In the genomic region with DNA sequence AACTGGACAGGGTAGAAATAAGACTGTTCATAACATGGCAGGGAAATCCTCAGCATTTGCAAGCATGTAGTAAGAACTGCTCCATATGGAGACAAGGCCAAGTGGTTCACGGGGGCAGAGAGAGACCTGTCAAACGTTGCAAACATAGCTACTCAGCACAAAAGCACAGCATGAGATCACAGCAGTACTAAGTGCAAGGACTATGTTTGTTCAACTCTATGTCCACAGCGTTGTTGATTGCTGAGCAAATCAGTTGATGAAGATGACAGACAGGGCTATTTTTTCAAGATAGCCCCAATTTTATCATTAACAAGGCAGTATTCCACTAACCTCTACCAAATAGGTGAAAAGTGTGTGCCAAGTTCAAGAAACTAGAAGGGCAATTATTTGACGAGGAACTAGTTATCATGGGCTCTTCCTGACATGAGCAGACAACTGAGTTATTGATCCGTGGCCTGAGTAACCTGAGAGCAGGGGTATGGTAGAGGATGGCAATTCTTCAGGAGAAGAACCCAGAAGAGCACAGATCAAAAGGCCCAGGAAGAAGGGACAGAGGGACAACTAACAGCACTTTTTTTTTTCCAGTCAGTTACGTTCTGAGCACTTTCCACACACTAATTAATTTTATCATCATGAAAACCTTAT, we compare ENCODE assay signal across 1 cellular context.
TF ChIP-seq lines count a peak whose summit lies in the region.

No MANE protein-coding gene starts in this region.

TF ChIP-seq in HepG2, 621 proteins besides CTCF, POLR2A, EP300 and RAD21 (continued from another document and continues in another):
- TF ChIP-seq, protein P1, sequence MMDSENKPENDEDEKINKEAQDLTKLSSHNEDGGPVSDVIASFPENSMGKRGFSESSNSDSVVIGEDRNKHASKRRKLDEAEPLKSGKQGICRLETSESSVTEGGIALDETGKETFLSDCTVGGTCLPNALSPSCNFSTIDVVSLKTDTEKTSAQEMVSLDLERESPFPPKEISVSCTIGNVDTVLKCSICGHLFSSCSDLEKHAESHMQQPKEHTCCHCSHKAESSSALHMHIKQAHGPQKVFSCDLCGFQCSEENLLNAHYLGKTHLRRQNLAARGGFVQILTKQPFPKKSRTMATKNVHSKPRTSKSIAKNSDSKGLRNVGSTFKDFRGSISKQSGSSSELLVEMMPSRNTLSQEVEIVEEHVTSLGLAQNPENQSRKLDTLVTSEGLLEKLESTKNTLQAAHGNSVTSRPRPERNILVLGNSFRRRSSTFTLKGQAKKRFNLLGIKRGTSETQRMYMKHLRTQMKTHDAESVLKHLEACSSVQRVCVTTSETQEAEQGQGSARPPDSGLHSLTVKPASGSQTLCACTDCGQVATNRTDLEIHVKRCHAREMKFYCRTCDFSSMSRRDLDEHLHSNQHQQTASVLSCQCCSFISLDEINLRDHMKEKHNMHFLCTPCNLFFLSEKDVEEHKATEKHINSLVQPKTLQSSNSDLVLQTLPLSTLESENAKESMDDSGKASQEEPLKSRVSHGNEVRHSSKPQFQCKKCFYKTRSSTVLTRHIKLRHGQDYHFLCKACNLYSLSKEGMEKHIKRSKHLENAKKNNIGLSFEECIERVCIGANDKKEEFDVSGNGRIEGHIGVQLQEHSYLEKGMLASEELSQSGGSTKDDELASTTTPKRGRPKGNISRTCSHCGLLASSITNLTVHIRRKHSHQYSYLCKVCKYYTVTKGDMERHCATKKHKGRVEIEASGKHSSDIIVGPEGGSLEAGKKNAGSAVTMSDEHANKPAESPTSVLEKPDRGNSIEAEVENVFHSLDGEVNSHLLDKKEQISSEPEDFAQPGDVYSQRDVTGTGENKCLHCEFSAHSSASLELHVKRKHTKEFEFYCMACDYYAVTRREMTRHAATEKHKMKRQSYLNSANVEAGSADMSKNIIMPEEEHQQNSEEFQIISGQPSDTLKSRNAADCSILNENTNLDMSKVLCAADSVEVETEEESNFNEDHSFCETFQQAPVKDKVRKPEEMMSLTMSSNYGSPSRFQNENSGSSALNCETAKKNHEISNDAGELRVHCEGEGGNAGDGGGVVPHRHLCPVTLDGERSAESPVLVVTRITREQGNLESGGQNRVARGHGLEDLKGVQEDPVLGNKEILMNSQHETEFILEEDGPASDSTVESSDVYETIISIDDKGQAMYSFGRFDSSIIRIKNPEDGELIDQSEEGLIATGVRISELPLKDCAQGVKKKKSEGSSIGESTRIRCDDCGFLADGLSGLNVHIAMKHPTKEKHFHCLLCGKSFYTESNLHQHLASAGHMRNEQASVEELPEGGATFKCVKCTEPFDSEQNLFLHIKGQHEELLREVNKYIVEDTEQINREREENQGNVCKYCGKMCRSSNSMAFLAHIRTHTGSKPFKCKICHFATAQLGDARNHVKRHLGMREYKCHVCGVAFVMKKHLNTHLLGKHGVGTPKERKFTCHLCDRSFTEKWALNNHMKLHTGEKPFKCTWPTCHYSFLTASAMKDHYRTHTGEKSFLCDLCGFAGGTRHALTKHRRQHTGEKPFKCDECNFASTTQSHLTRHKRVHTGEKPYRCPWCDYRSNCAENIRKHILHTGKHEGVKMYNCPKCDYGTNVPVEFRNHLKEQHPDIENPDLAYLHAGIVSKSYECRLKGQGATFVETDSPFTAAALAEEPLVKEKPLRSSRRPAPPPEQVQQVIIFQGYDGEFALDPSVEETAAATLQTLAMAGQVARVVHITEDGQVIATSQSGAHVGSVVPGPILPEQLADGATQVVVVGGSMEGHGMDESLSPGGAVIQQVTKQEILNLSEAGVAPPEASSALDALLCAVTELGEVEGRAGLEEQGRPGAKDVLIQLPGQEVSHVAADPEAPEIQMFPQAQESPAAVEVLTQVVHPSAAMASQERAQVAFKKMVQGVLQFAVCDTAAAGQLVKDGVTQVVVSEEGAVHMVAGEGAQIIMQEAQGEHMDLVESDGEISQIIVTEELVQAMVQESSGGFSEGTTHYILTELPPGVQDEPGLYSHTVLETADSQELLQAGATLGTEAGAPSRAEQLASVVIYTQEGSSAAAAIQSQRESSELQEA (CRISPR knock-in tag; IDR thresholded peaks at IDR 0.05; ENCODE audit: not compliant biosample characterization) = no peak
- no peak for TF ChIP-seq ZNF710 (CRISPR knock-in tag; IDR thresholded peaks at IDR 0.05; ENCODE audit: borderline replicate concordance)
- TF ChIP-seq XRCC5 (optimal IDR thresholded peaks at IDR 0.05; ENCODE audit: low read length) = no peak
- TF ChIP-seq, protein P2, sequence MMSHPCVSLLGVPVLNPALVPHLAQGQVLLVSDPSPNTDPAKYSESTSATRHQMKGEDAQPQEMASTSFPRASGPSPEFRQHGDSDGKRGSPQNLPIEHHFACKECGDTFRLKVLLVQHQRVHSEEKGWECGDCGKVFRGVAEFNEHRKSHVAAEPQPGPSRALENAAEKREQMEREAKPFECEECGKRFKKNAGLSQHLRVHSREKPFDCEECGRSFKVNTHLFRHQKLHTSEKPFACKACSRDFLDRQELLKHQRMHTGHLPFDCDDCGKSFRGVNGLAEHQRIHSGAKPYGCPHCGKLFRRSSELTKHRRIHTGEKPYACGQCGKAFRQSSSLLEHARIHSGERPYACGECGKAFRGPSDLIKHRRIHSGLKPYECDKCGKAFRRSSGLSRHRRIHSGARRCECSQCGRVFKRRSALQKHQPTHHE (CRISPR knock-in tag; IDR thresholded peaks at IDR 0.05; ENCODE audit: borderline replicate concordance) = no peak
- TF ChIP-seq ATF7 (IDR thresholded peaks at IDR 0.05) = peak; percentile 42; the same call in 1 of the 2 replicates
- TF ChIP-seq ATF7 (CRISPR knock-in tag; IDR thresholded peaks at IDR 0.05) = peak; percentile 48; the same call in 1 of the 2 replicates
- TF ChIP-seq ZNF101 (CRISPR knock-in tag; IDR thresholded peaks at IDR 0.05; ENCODE audit: borderline replicate concordance, low read depth) = no peak
- TF ChIP-seq FOXJ3 (CRISPR knock-in tag; IDR thresholded peaks at IDR 0.05; ENCODE audit: borderline replicate concordance) = peak; percentile 56; the same call in 1 of the 2 replicates
- TF ChIP-seq ZNF430 (CRISPR knock-in tag; IDR thresholded peaks at IDR 0.05) = no peak
- TF ChIP-seq, protein P3, sequence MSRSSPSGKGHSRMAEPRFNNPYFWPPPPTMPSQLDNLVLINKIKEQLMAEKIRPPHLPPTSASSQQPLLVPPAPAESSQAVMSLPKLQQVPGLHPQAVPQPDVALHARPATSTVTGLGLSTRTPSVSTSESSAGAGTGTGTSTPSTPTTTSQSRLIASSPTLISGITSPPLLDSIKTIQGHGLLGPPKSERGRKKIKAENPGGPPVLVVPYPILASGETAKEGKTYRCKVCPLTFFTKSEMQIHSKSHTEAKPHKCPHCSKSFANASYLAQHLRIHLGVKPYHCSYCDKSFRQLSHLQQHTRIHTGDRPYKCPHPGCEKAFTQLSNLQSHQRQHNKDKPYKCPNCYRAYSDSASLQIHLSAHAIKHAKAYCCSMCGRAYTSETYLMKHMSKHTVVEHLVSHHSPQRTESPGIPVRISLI (CRISPR knock-in tag; IDR thresholded peaks at IDR 0.05; ENCODE audit: borderline replicate concordance) = peak; percentile 79
- peak; percentile 94 for TF ChIP-seq MEIS2 (CRISPR knock-in tag; IDR thresholded peaks at IDR 0.05)
- no peak for TF ChIP-seq ZNF678 (CRISPR knock-in tag; IDR thresholded peaks at IDR 0.05)
- peak; percentile 56 for TF ChIP-seq ZMYM4 (CRISPR knock-in tag; IDR thresholded peaks at IDR 0.05)
- no peak for TF ChIP-seq NFRKB (IDR thresholded peaks at IDR 0.05)
- TF ChIP-seq, protein P4, sequence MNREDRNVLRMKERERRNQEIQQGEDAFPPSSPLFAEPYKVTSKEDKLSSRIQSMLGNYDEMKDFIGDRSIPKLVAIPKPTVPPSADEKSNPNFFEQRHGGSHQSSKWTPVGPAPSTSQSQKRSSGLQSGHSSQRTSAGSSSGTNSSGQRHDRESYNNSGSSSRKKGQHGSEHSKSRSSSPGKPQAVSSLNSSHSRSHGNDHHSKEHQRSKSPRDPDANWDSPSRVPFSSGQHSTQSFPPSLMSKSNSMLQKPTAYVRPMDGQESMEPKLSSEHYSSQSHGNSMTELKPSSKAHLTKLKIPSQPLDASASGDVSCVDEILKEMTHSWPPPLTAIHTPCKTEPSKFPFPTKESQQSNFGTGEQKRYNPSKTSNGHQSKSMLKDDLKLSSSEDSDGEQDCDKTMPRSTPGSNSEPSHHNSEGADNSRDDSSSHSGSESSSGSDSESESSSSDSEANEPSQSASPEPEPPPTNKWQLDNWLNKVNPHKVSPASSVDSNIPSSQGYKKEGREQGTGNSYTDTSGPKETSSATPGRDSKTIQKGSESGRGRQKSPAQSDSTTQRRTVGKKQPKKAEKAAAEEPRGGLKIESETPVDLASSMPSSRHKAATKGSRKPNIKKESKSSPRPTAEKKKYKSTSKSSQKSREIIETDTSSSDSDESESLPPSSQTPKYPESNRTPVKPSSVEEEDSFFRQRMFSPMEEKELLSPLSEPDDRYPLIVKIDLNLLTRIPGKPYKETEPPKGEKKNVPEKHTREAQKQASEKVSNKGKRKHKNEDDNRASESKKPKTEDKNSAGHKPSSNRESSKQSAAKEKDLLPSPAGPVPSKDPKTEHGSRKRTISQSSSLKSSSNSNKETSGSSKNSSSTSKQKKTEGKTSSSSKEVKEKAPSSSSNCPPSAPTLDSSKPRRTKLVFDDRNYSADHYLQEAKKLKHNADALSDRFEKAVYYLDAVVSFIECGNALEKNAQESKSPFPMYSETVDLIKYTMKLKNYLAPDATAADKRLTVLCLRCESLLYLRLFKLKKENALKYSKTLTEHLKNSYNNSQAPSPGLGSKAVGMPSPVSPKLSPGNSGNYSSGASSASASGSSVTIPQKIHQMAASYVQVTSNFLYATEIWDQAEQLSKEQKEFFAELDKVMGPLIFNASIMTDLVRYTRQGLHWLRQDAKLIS (CRISPR knock-in tag; IDR thresholded peaks at IDR 0.05) = no peak
- TF ChIP-seq MED1 (CRISPR knock-in tag; IDR thresholded peaks at IDR 0.05) = no peak
- TF ChIP-seq, protein P5, sequence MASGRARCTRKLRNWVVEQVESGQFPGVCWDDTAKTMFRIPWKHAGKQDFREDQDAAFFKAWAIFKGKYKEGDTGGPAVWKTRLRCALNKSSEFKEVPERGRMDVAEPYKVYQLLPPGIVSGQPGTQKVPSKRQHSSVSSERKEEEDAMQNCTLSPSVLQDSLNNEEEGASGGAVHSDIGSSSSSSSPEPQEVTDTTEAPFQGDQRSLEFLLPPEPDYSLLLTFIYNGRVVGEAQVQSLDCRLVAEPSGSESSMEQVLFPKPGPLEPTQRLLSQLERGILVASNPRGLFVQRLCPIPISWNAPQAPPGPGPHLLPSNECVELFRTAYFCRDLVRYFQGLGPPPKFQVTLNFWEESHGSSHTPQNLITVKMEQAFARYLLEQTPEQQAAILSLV (CRISPR knock-in tag; IDR thresholded peaks at IDR 0.05; ENCODE audit: borderline replicate concordance) = no peak
- TF ChIP-seq NCOA5 (CRISPR knock-in tag; IDR thresholded peaks at IDR 0.05) = no peak
- TF ChIP-seq, protein P6, sequence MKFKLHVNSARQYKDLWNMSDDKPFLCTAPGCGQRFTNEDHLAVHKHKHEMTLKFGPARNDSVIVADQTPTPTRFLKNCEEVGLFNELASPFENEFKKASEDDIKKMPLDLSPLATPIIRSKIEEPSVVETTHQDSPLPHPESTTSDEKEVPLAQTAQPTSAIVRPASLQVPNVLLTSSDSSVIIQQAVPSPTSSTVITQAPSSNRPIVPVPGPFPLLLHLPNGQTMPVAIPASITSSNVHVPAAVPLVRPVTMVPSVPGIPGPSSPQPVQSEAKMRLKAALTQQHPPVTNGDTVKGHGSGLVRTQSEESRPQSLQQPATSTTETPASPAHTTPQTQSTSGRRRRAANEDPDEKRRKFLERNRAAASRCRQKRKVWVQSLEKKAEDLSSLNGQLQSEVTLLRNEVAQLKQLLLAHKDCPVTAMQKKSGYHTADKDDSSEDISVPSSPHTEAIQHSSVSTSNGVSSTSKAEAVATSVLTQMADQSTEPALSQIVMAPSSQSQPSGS (CRISPR knock-in tag; IDR thresholded peaks at IDR 0.05) = peak; percentile 75; the same call in 1 of the 2 replicates
- TF ChIP-seq ZMAT3 (CRISPR knock-in tag; conservative IDR thresholded peaks at IDR 0.05) = no peak
- no peak for TF ChIP-seq ZBTB38 (CRISPR knock-in tag; IDR thresholded peaks at IDR 0.05)
- no peak for TF ChIP-seq HHEX (CRISPR knock-in tag; IDR thresholded peaks at IDR 0.05)
- TF ChIP-seq EEA1 (CRISPR knock-in tag; IDR thresholded peaks at IDR 0.05; ENCODE audit: borderline replicate concordance) = no peak
- peak; percentile 74; the same call in 1 of the 2 replicates for TF ChIP-seq ZBTB21 (CRISPR knock-in tag; IDR thresholded peaks at IDR 0.05)
- no peak for TF ChIP-seq ZNF34 (CRISPR knock-in tag; IDR thresholded peaks at IDR 0.05; ENCODE audit: borderline replicate concordance)
- TF ChIP-seq, protein P7, sequence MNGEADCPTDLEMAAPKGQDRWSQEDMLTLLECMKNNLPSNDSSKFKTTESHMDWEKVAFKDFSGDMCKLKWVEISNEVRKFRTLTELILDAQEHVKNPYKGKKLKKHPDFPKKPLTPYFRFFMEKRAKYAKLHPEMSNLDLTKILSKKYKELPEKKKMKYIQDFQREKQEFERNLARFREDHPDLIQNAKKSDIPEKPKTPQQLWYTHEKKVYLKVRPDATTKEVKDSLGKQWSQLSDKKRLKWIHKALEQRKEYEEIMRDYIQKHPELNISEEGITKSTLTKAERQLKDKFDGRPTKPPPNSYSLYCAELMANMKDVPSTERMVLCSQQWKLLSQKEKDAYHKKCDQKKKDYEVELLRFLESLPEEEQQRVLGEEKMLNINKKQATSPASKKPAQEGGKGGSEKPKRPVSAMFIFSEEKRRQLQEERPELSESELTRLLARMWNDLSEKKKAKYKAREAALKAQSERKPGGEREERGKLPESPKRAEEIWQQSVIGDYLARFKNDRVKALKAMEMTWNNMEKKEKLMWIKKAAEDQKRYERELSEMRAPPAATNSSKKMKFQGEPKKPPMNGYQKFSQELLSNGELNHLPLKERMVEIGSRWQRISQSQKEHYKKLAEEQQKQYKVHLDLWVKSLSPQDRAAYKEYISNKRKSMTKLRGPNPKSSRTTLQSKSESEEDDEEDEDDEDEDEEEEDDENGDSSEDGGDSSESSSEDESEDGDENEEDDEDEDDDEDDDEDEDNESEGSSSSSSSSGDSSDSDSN (CRISPR knock-in tag; IDR thresholded peaks at IDR 0.05) = no peak
- 0 out of 2 replicates have a peak, but pooled peaks have one; percentile 11 for TF ChIP-seq ZNF816 (CRISPR knock-in tag; IDR thresholded peaks at IDR 0.05; ENCODE audit: borderline replicate concordance)
- TF ChIP-seq PHB2 (IDR thresholded peaks at IDR 0.05; ENCODE audit: partially characterized antibody) = no peak
- TF ChIP-seq IKZF5 (CRISPR knock-in tag; IDR thresholded peaks at IDR 0.05) = no peak
